27 cellular contexts compared by ENCODE assay signal in the genomic region with DNA sequence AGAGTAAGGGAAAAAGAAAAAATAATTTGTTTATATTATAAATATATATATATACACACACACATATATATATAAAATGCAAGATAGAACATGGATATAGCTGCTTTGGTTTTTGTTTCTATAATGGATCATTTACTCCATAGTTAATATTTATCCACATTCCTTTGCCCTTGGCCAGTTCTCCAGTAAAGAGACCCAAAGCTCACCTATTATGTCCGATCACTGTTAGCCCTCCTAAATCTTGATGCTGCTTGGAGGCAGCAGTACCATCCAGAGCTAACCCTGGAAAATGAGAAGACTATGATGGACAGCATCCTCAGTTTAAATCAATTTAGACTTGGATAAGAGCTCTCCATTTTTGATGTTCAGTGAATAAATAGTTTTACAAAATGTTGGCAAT.
"Had no signal": no experiment of that assay in that cellular context is flagged by ENCODE, and none has a peak within 500 bp of the region (broad histone marks: within the 10 kb centered on the region; RNA-seq: fewer than 3 reads in every experiment).

No MANE protein-coding gene starts in this region.

- H3K27me3 ChIP-seq: cardiac muscle cell, SJSA1 had no signal

- DNase-seq: activated CD4-positive, alpha-beta T cell treated with anti-CD3 and anti-CD28 coated beads, Interleukin-2, amount 10 ng/mL, durations not matched to agents 24 days and 14 days; activated CD4-positive, alpha-beta T cell treated with anti-CD3 and anti-CD28 coated beads, Interleukin-2, amount 50 U/mL, for 4 hours; activated CD8-positive, alpha-beta T cell treated with anti-CD3 and anti-CD28 coated beads for 36 hours; activated effector memory CD4-positive, alpha-beta T cell treated with anti-CD3 and anti-CD28 coated beads, Interleukin-2, amount 50 U/mL, for 16 hours; activated naive CD4-positive, alpha-beta T cell; activated naive CD4-positive, alpha-beta T cell treated with anti-CD3 and anti-CD28 coated beads, Interleukin-2, amount 50 U/mL, for 16 hours; activated naive CD8-positive, alpha-beta T cell treated with anti-CD3 and anti-CD28 coated beads for 36 hours; activated T-cell treated with anti-CD3 and anti-CD28 coated beads, Interleukin-2, amount 50 U/mL, for 1 hour; activated T-cell treated with anti-CD3 and anti-CD28 coated beads, Interleukin-2, amount 50 U/mL, for 72 hours; amniotic stem cell; aorta; MM.1S; MV-4-11; NCI-H1092; NCI-H1436 treated with DMSO at 0.1 percent for 48 hours; NCI-H1694 treated with DMSO at 0.1 percent for 48 hours; NCI-H2029; NCI-H345; NCI-H524 treated with DMSO at 0.1 percent for 48 hours; RPMI8226; SHP77 treated with DMSO at 0.1 percent for 48 hours had no signal

- H3K4me2 ChIP-seq: KMS-11, SK-N-SH had no signal

- H3K9me3 ChIP-seq: SJSA1, SK-N-SH had no signal

- H3K4me1 ChIP-seq: SJSA1 had no signal

- H3K27ac ChIP-seq: KMS-11, SJSA1 had no signal

- H3K36me3 ChIP-seq: cardiac muscle cell, SJSA1 had no signal

- H3K4me3 ChIP-seq: cardiac muscle cell, SJSA1 had no signal

- ATAC-seq: activated CD8-positive, alpha-beta T cell treated with anti-CD3 and anti-CD28 coated beads for 36 hours; activated T-cell treated with anti-CD3 and anti-CD28 coated beads, Interleukin-2, amount 50 U/mL, for 72 hours; activated T-helper 17 cell treated with anti-CD3 and anti-CD28 coated beads, Interleukin-2, amount 50 U/mL, for 72 hours; Panc1 had no signal

- H3K9ac ChIP-seq: KMS-11, SK-N-SH had no signal
